In the genomic region with DNA sequence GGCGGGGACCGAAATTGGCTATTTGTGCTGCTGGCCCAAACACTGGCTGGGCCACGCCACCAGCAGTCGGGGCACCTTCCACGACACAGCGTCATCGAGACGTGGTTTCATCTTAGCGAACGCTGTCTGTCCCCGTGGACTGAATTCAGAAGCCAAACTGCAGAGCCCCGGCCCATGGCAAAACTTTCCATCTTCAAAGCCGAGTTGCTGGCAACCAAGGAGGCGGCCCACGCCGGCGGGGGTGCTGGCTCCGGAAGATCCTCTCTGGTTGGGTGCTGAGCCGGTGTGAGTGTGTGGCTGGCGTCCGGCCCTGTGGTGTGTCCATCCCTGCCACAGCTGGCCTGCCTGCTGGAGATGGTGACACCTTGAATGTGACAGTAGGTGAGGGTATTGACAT, we compare ENCODE assay signal across 25 cellular contexts.
DNase-seq lines count a peak whose midpoint lies in the region; ATAC-seq and TF ChIP-seq lines count a peak whose summit lies in the region.
"Had no signal": no experiment of that assay in that cellular context is flagged by ENCODE, and none has a peak within 500 bp of the region (broad histone marks: within the 10 kb centered on the region; RNA-seq: fewer than 3 reads in every experiment).

No MANE protein-coding gene starts in this region.

- intact Hi-C loops in Right ventricle myocardium superior (cut with DNase I) (no loop called here), left ventricle myocardium inferior (cut with micrococcal nuclease) (no loop called here)
- intact Hi-C loops in activated naive CD4-positive, alpha-beta T cell treated with anti-CD3 and anti-CD28 coated beads for 36 hours (cut with micrococcal nuclease) = no loop called here

- H3K4me3 ChIP-seq in left ventricle myocardium inferior (no peak overlapping the region), GM23338 (no peak overlapping the region)
- H3K4me3 ChIP-seq: A549; BLaER1 treated with 17β-estradiol and CSF1 and Interleukin-3, amounts not matched to agents 10 nM and 100 nM; GM12878 had no signal

- H3K9me3 ChIP-seq in left ventricle myocardium inferior (replicated peaks) = peaks cover 14% of the 10 kb centered on the region
- H3K9me3 ChIP-seq: BE2C had no signal

- H3K4me2 ChIP-seq in GM23338 = no peak overlapping the region
- H3K4me2 ChIP-seq: A549; BLaER1 treated with 17β-estradiol and CSF1 and Interleukin-3, amounts not matched to agents 10 nM and 100 nM had no signal

- H3K27ac Mint-ChIP-seq in GM23338 (no peak overlapping the region), glutamatergic neuron (ENCODE audit: unreplicated experiment) (no peak overlapping the region)
- H3K27ac Mint-ChIP-seq in activated naive CD4-positive, alpha-beta T cell treated with anti-CD3 and anti-CD28 coated beads for 36 hours = no peak overlapping the region
- H3K27ac Mint-ChIP-seq: CD14-positive monocyte; CD4-positive, alpha-beta T cell; CD8-positive, alpha-beta memory T cell; H9 had no signal

- no peaks in the 10 kb centered on the region for H3F3A ChIP-seq in GM23338 (replicated peaks; ENCODE audit: low read depth)

- TF ChIP-seq CTCF in left ventricle myocardium inferior (IDR thresholded peaks at IDR 0.05; ENCODE audit: borderline replicate concordance) (no peak), GM23338 (conservative IDR thresholded peaks at IDR 0.05; ENCODE audit: low read depth in 2 of 2) (no peak), glutamatergic neuron (IDR thresholded peaks at IDR 0.05; ENCODE audit: partially characterized antibody, unreplicated experiment) (no peak)

- peaks cover 13% of the 10 kb centered on the region; the same call in 1 of the 3 replicates for H3K9me3 Mint-ChIP-seq in GM23338
- H3K9me3 Mint-ChIP-seq in glutamatergic neuron (ENCODE audit: unreplicated experiment) = peaks cover 4% of the 10 kb centered on the region
- peaks cover 9% of the 10 kb centered on the region for H3K9me3 Mint-ChIP-seq in activated naive CD4-positive, alpha-beta T cell treated with anti-CD3 and anti-CD28 coated beads for 36 hours

- H4K20me1 ChIP-seq in GM23338 (replicated peaks; ENCODE audit: insufficient read depth) = no peaks in the 10 kb centered on the region
- H4K20me1 ChIP-seq: BLaER1 treated with 17β-estradiol and CSF1 and Interleukin-3, amounts not matched to agents 10 nM and 100 nM had no signal

- 0 out of 2 replicates have a peak overlapping the region, but pooled peaks have one; percentile 28 for H2AFZ ChIP-seq in GM23338

- H3K36me3 Mint-ChIP-seq in GM23338 (ENCODE audit: low read depth) = no peaks in the 10 kb centered on the region
- peaks cover 25% of the 10 kb centered on the region for H3K36me3 Mint-ChIP-seq in glutamatergic neuron (ENCODE audit: unreplicated experiment)
- no peaks in the 10 kb centered on the region for H3K36me3 Mint-ChIP-seq in activated naive CD4-positive, alpha-beta T cell treated with anti-CD3 and anti-CD28 coated beads for 36 hours (ENCODE audit: low read depth)
- H3K36me3 Mint-ChIP-seq: CD14-positive monocyte; CD8-positive, alpha-beta memory T cell had no signal

- H3K4me1 Mint-ChIP-seq in GM23338 (no peaks in the 10 kb centered on the region), glutamatergic neuron (ENCODE audit: low read depth, unreplicated experiment) (peaks cover 2% of the 10 kb centered on the region)
- no peaks in the 10 kb centered on the region for H3K4me1 Mint-ChIP-seq in activated naive CD4-positive, alpha-beta T cell treated with anti-CD3 and anti-CD28 coated beads for 36 hours (ENCODE audit: low read depth)
- H3K4me1 Mint-ChIP-seq: CD14-positive monocyte; CD8-positive, alpha-beta memory T cell; H9 had no signal

- H3K27me3 ChIP-seq in left ventricle myocardium inferior (ENCODE audit: low read depth) (peaks cover 71% of the 10 kb centered on the region), GM23338 (ENCODE audit: insufficient read depth) (no peaks in the 10 kb centered on the region)
- H3K27me3 ChIP-seq: BE2C; BLaER1 treated with 17β-estradiol and CSF1 and Interleukin-3, amounts not matched to agents 10 nM and 100 nM had no signal

- DNase-seq in Right ventricle myocardium superior = peak; percentile 24
- no peak for DNase-seq in left ventricle myocardium inferior
- no peak for DNase-seq in GM23338 (ENCODE audit: low spot score)
- DNase-seq in caudate nucleus (lab: John Stamatoyannopoulos, UW) = peak in 4 of 61 donors; percentile 7 to 40 (median 22)
- peak; percentile 4 for DNase-seq in glutamatergic neuron
- DNase-seq in hippocampal formation (lab: John Stamatoyannopoulos, UW) = no peak
- no peak for DNase-seq in activated naive CD4-positive, alpha-beta T cell treated with anti-CD3 and anti-CD28 coated beads for 36 hours
- DNase-seq: 8988T; ACHN; AML-193; BE2C; CD4-positive, alpha-beta T cell; CD8-positive, alpha-beta memory T cell; DMS 273 treated with DMSO at 0.1 percent for 48 hours; DMS79; EL; GDM1; GOT3 had no signal

- ATAC-seq in Right ventricle myocardium superior (ENCODE audit: poor library complexity) = no peak
- no peak for ATAC-seq in GM23338
- ATAC-seq in HG03039 (IDR thresholded peaks at IDR 0.05; ENCODE audit: unreplicated experiment) = no peak
- ATAC-seq: A549, GM12878, HCT116 had no signal

- H3K36me3 ChIP-seq in left ventricle myocardium inferior = no peaks in the 10 kb centered on the region
- H3K36me3 ChIP-seq in GM23338 (ENCODE audit: insufficient read depth) = no peaks in the 10 kb centered on the region
- H3K36me3 ChIP-seq: BE2C had no signal

- no peaks in the 10 kb centered on the region for H3K9me2 ChIP-seq in GM23338 (ENCODE audit: insufficient read depth)

- H3K27me3 Mint-ChIP-seq in GM23338 (ENCODE audit: insufficient read depth, low read depth, poor library complexity) (peaks cover 12% of the 10 kb centered on the region), glutamatergic neuron (ENCODE audit: unreplicated experiment) (peaks cover 6% of the 10 kb centered on the region)
- H3K27me3 Mint-ChIP-seq in activated naive CD4-positive, alpha-beta T cell treated with anti-CD3 and anti-CD28 coated beads for 36 hours (ENCODE audit: low read depth) = peaks cover 4% of the 10 kb centered on the region

- H3K27ac ChIP-seq in left ventricle myocardium inferior (replicated peaks) = no peak overlapping the region
- H3K27ac ChIP-seq in GM23338 (ENCODE audit: low read depth) = no peak overlapping the region
- peak overlapping the region; percentile 58 for H3K27ac ChIP-seq in caudate nucleus (ENCODE audit: low read depth, low read length)
- H3K27ac ChIP-seq: A549; BLaER1 treated with 17β-estradiol and CSF1 and Interleukin-3, amounts not matched to agents 10 nM and 100 nM had no signal

- no peaks in the 10 kb centered on the region for H3K4me1 ChIP-seq in left ventricle myocardium inferior
- no peaks in the 10 kb centered on the region for H3K4me1 ChIP-seq in GM23338 (ENCODE audit: insufficient read depth)
- H3K4me1 ChIP-seq: BE2C had no signal

- CTCF ChIA-PET in activated naive CD4-positive, alpha-beta T cell treated with anti-CD3 and anti-CD28 coated beads for 36 hours (lab: Charles Lee) = no interaction called here

- H3K4me3 Mint-ChIP-seq in GM23338 (no peak overlapping the region), glutamatergic neuron (ENCODE audit: unreplicated experiment) (no peak overlapping the region)
- no peak overlapping the region for H3K4me3 Mint-ChIP-seq in activated naive CD4-positive, alpha-beta T cell treated with anti-CD3 and anti-CD28 coated beads for 36 hours
- H3K4me3 Mint-ChIP-seq: CD4-positive, alpha-beta T cell; CD8-positive, alpha-beta memory T cell; H9 had no signal

- H3K79me2 ChIP-seq in GM23338 (replicated peaks; ENCODE audit: insufficient read depth) = no peaks in the 10 kb centered on the region

TF ChIP-seq in GM23338, 12 proteins besides CTCF, POLR2A, EP300 and RAD21 (continues in another document):
- TF ChIP-seq REST (IDR thresholded peaks at IDR 0.05; ENCODE audit: unreplicated experiment) = no peak
- TF ChIP-seq JUNB (IDR thresholded peaks at IDR 0.05; ENCODE audit: unreplicated experiment) = no peak
- no peak for TF ChIP-seq EZH2phosphoT487 (IDR thresholded peaks at IDR 0.05; ENCODE audit: unreplicated experiment)
- no peak for TF ChIP-seq POLR2AphosphoS5 (IDR thresholded peaks at IDR 0.05; ENCODE audit: low read depth)
- no peak for TF ChIP-seq STAT1 (IDR thresholded peaks at IDR 0.05; ENCODE audit: unreplicated experiment)
- TF ChIP-seq ETS1 (IDR thresholded peaks at IDR 0.05) = no peak

Comparison
In these comparisons a context has a peak if more than half of its experiments do, and no peak if none do; other contexts are left out.
1. DNase-seq: peak in Right ventricle myocardium superior (single experiment) and glutamatergic neuron (single experiment); none in left ventricle myocardium inferior (single experiment), GM23338 (single experiment), hippocampal formation (0 of 2) and activated naive CD4-positive, alpha-beta T cell treated with anti-CD3 and anti-CD28 coated beads for 36 hours (single experiment).